ENCODE assay signal across 9 cellular contexts in genomic region chr1:16173447-16174260, GRCh38. TPM values are rescaled to one million over a fixed set of nuclear protein-coding genes. Genes with fewer than 3 reads are reported as not detected.
DNase-seq lines count a peak whose midpoint lies in the region; ATAC-seq, FAIRE-seq and TF ChIP-seq lines count a peak whose summit lies in the region.
"Had no signal": no experiment of that assay in that cellular context is flagged by ENCODE, and none has a peak within 500 bp of the region (broad histone marks: within the 10 kb centered on the region; RNA-seq: fewer than 3 reads in every experiment).

No MANE protein-coding gene starts in this region.

- no peaks in the 10 kb centered on the region for H3K79me2 ChIP-seq in astrocyte (ENCODE audit: insufficient read depth, low read length)

- H3K36me3 ChIP-seq in astrocyte (ENCODE audit: insufficient read depth, low read length): no peaks in the 10 kb centered on the region
- no peaks in the 10 kb centered on the region for H3K36me3 ChIP-seq in upper lobe of right lung

- POLR2A ChIA-PET in T-cell (lab: Charles Lee): no interaction called here

- peak; percentile 75 for ATAC-seq in upper lobe of right lung
- no peak for ATAC-seq in effector memory CD8-positive, alpha-beta T cell (replicated peaks)
- no peak for ATAC-seq in HG02571 (IDR thresholded peaks at IDR 0.05; ENCODE audit: unreplicated experiment)
- ATAC-seq in T-cell (replicated peaks in 1 of 4): no peak

- H3K4me1 Mint-ChIP-seq in astrocyte (ENCODE audit: low read depth, unreplicated experiment) (peaks cover 28% of the 10 kb centered on the region), T-cell (peaks cover 9 to 14% (median 10%) of the 10 kb centered on the region in 3 donors)
- H3K4me1 Mint-ChIP-seq in effector memory CD8-positive, alpha-beta T cell (ENCODE audit: low read depth in 2 of 2): peaks cover 2 to 7% of the 10 kb centered on the region in 2 donors

- peak overlapping the region; percentile 65 for H3K9ac ChIP-seq in astrocyte (ENCODE audit: low read length)

- no peak for FAIRE-seq in astrocyte (lab: Jason Lieb, UNC)
- FAIRE-seq: endometrium had no signal

- H4K20me1 ChIP-seq in astrocyte (ENCODE audit: insufficient read depth, low read length): no peaks in the 10 kb centered on the region

- CTCF ChIA-PET in T-cell (lab: Charles Lee): interaction anchor here in 1 of 2 donors (0.7 to 1.6 kb wide), 2 partner anchors 95 to 103 kb away, joined by 6 read pairs; no protein-coding TSS in a partner anchor

- DNase-seq in HT-29 (ENCODE audit: low spot score): peak; percentile 95
- peak; percentile 77 for DNase-seq in astrocyte (ENCODE audit: low read depth)
- peak; percentile 99 for DNase-seq in kidney tubule cell (ENCODE audit: low spot score)
- peak; percentile 84 for DNase-seq in upper lobe of right lung
- DNase-seq in effector memory CD8-positive, alpha-beta T cell: no peak
- DNase-seq in T-cell: no peak
- DNase-seq: activated CD4-positive, CD25-positive, alpha-beta regulatory T cell had no signal

- H3K4me1 ChIP-seq in astrocyte (ENCODE audit: insufficient read depth, low read length) (peaks cover 44% of the 10 kb centered on the region), upper lobe of right lung (peaks cover 44% of the 10 kb centered on the region)

- no peak overlapping the region for H3K4me3 ChIP-seq in astrocyte (ENCODE audit: insufficient read depth, low read depth, low read length)
- no peak overlapping the region for H3K4me3 ChIP-seq in upper lobe of right lung

- peak overlapping the region; percentile 60 for H3K4me3 Mint-ChIP-seq in astrocyte (ENCODE audit: unreplicated experiment)
- H3K4me3 Mint-ChIP-seq in effector memory CD8-positive, alpha-beta T cell: no peak overlapping the region
- H3K4me3 Mint-ChIP-seq in T-cell: no peak overlapping the region

- intact Hi-C loops in upper lobe of right lung (cut with DNase I): no loop called here

- H2AFZ ChIP-seq in astrocyte (ENCODE audit: low read depth, low read length): peak overlapping the region; percentile 44

- H3K27me3 ChIP-seq in astrocyte (ENCODE audit: insufficient read depth, low read length) (no peaks in the 10 kb centered on the region), upper lobe of right lung (no peaks in the 10 kb centered on the region)

- H3K27me3 Mint-ChIP-seq in astrocyte (ENCODE audit: low read depth, unreplicated experiment) (peaks cover 7% of the 10 kb centered on the region), T-cell (peaks cover 0 to 11% of the 10 kb centered on the region in 2 donors)
- peaks cover 6 to 68% of the 10 kb centered on the region in 2 donors for H3K27me3 Mint-ChIP-seq in effector memory CD8-positive, alpha-beta T cell

- peak overlapping the region; percentile 95 for H3K27ac Mint-ChIP-seq in astrocyte (ENCODE audit: unreplicated experiment)
- no peak overlapping the region for H3K27ac Mint-ChIP-seq in effector memory CD8-positive, alpha-beta T cell
- no peak overlapping the region for H3K27ac Mint-ChIP-seq in T-cell

- H3K9me3 Mint-ChIP-seq in astrocyte (ENCODE audit: unreplicated experiment) (no peaks in the 10 kb centered on the region), T-cell (no peaks in the 10 kb centered on the region)
- no peaks in the 10 kb centered on the region for H3K9me3 Mint-ChIP-seq in effector memory CD8-positive, alpha-beta T cell

- peak overlapping the region; percentile 78 for H3K27ac ChIP-seq in astrocyte (ENCODE audit: low read depth, low read length)
- H3K27ac ChIP-seq in upper lobe of right lung: peak overlapping the region; percentile 61

- H3K9me3 ChIP-seq in astrocyte (ENCODE audit: insufficient read depth, low read depth, low read length) (no peaks in the 10 kb centered on the region), upper lobe of right lung (no peaks in the 10 kb centered on the region)

- H3K36me3 Mint-ChIP-seq in astrocyte (ENCODE audit: low read depth, unreplicated experiment): no peaks in the 10 kb centered on the region
- H3K36me3 Mint-ChIP-seq in effector memory CD8-positive, alpha-beta T cell (ENCODE audit: insufficient read depth): peaks cover 6% of the 10 kb centered on the region
- H3K36me3 Mint-ChIP-seq in T-cell: no peaks in the 10 kb centered on the region

- TF ChIP-seq CTCF in astrocyte (IDR thresholded peaks at IDR 0.05; ENCODE audit: insufficient read depth, low read depth, low read length) (no peak), upper lobe of right lung (IDR thresholded peaks at IDR 0.05) (no peak)

- peak overlapping the region; percentile 67 for H3K4me2 ChIP-seq in astrocyte (ENCODE audit: low read length)

RNA-seq across cellular contexts. Expression of gene EPHA2, which starts 17.8 kb away (rescaled TPM):
- 302 and 331 TPM in 2 replicates for total RNA-seq in HT-29 (2014; rRNA removed; shearing (Covaris generic))
- total RNA-seq in astrocyte (117 and 140 TPM in 2 replicates), upper lobe of right lung (44.8 TPM), T-cell (under 1 TPM in 4 of 5 donors, not detected in 1; 0.19 to 0.66 (median 0.41) TPM)

RNA-seq across cellular contexts. Expression of gene ARHGEF19, which starts 38.8 kb away (rescaled TPM):
- total RNA-seq in HT-29 (2014; rRNA removed; shearing (Covaris generic)): 15.8 and 15.9 TPM in 2 replicates
- 5.7 and 7.4 TPM in 2 replicates for total RNA-seq in astrocyte
- 11.9 TPM for total RNA-seq in upper lobe of right lung
- 10 to 100 TPM in 3 of 5 donors, 1 to 10 TPM in 2; 7.0 to 17.6 (median 12.3) TPM for total RNA-seq in T-cell

Comparison
In these comparisons a context has a peak if more than half of its experiments do, and no peak if none do; other contexts are left out.
1. DNase-seq: peak in HT-29 (single experiment), astrocyte (single experiment), kidney tubule cell (single experiment) and upper lobe of right lung (single experiment); none in effector memory CD8-positive, alpha-beta T cell (0 of 3) and T-cell (0 of 34).
2. RNA of gene EPHA2, which starts 17.8 kb away (total RNA-seq): 302 to 331 TPM in HT-29, 117 to 140 TPM in astrocyte and 44.8 TPM in upper lobe of right lung (single experiment); 0.19 to 0.66 TPM in T-cell; every median in the first group is over 10 times any median in the second.